ENCODE assay signal across 16 cellular contexts in genomic region chr18:69674921-69675405, GRCh38.
DNase-seq lines count a peak whose midpoint lies in the region; ATAC-seq and TF ChIP-seq lines count a peak whose summit lies in the region.
"Had no signal": no experiment of that assay in that cellular context is flagged by ENCODE, and none has a peak within 500 bp of the region (broad histone marks: within the 10 kb centered on the region; RNA-seq: fewer than 3 reads in every experiment).

No MANE protein-coding gene starts in this region.

- no peaks in the 10 kb centered on the region for H3F3A ChIP-seq in GM23338 (replicated peaks; ENCODE audit: low read depth)

- H3K27ac ChIP-seq in GM23338 (ENCODE audit: low read depth) (no peak overlapping the region), neuronal stem cell (replicated peaks; ENCODE audit: low read length) (no peak overlapping the region), dorsolateral prefrontal cortex (no peak overlapping the region)
- H3K27ac ChIP-seq: Peyer's patch, SJSA1 had no signal

- H3K9me3 ChIP-seq in neuronal stem cell (replicated peaks in 1 of 2; ENCODE audit: control insufficient read depth in 2 of 2, insufficient read depth in 1 of 2, low read depth in 1 of 2, low read length in 2 of 2), result no peaks in the 10 kb centered on the region
- H3K9me3 ChIP-seq: Peyer's patch, SJSA1 had no signal

- no peak overlapping the region for H4K91ac ChIP-seq in neuronal stem cell (ENCODE audit: low read depth, low read length, poor library complexity)

- no peak overlapping the region for H2BK120ac ChIP-seq in neuronal stem cell (ENCODE audit: low read depth, low read length)

- H3K9me3 Mint-ChIP-seq in GM23338 (no peaks in the 10 kb centered on the region), WTC11 (no peaks in the 10 kb centered on the region)

- no peaks in the 10 kb centered on the region for H3K27me3 ChIP-seq in GM23338 (ENCODE audit: insufficient read depth)
- no peaks in the 10 kb centered on the region for H3K27me3 ChIP-seq in neuronal stem cell (ENCODE audit: control insufficient read depth in 3 of 3, insufficient read depth in 3 of 3, low read depth in 1 of 3, low read length in 3 of 3)
- no peaks in the 10 kb centered on the region for H3K27me3 ChIP-seq in dorsolateral prefrontal cortex
- H3K27me3 ChIP-seq: Peyer's patch, SJSA1 had no signal

- H3K4me2 ChIP-seq in GM23338 (no peak overlapping the region), neuronal stem cell (ENCODE audit: insufficient read depth, low read length, poor library complexity, severe bottlenecking) (no peak overlapping the region)

- H4K20me1 ChIP-seq in GM23338 (replicated peaks; ENCODE audit: insufficient read depth), result no peaks in the 10 kb centered on the region

- DNase-seq in GM23338 (ENCODE audit: low spot score) (no peak), NCI-H146 (lab: John Stamatoyannopoulos, UW) (peak; percentile 59), WTC11 (ENCODE audit: low spot score) (no peak), neuronal stem cell (ENCODE audit: low spot score) (no peak), posterior cingulate gyrus (no peak), dorsolateral prefrontal cortex (no peak)
- DNase-seq: DND-41; NCI-H1694; NCI-H748 treated with DMSO at 0.1 percent for 48 hours; NK-92 treated with Interleukin-12 subunit alpha and Interleukin-12 subunit beta, amount 100 ng/mL, for 24 hours; Peyer's patch; T-helper 17 cell had no signal

- H3K27ac Mint-ChIP-seq in GM23338 (no peak overlapping the region), WTC11 (no peak overlapping the region)
- H3K27ac Mint-ChIP-seq: CD14-positive monocyte, T-helper 17 cell had no signal

- WGBS in neuronal stem cell (ENCODE audit: extremely low coverage in 2 of 2, insufficient read length in 2 of 2, insufficient replicate concordance in 1 of 2), 2 donors, result no CpG with 5 or more reads among the region's 3 CpGs

- intact Hi-C loops in posterior cingulate gyrus (cut with DNase I) (no loop called here), dorsolateral prefrontal cortex (cut with DNase I) (no loop called here)

- H3K14ac ChIP-seq in neuronal stem cell (ENCODE audit: low read length), result no peak overlapping the region

- H3K23ac ChIP-seq in neuronal stem cell (ENCODE audit: low read depth, low read length, poor library complexity), result no peak overlapping the region

- H3K27me3 Mint-ChIP-seq in GM23338 (ENCODE audit: insufficient read depth, low read depth, poor library complexity) (no peaks in the 10 kb centered on the region), WTC11 (ENCODE audit: low read depth) (no peaks in the 10 kb centered on the region)

- H3K36me3 ChIP-seq in GM23338 (ENCODE audit: insufficient read depth) (no peaks in the 10 kb centered on the region), neuronal stem cell (replicated peaks in 1 of 2; ENCODE audit: control insufficient read depth in 2 of 2, insufficient read depth in 2 of 2, low read length in 2 of 2) (no peaks in the 10 kb centered on the region)
- H3K36me3 ChIP-seq: Peyer's patch, SJSA1 had no signal

- ATAC-seq in GM23338 (no peak), WTC11 (peak; percentile 41), GM19035 (IDR thresholded peaks at IDR 0.05; ENCODE audit: unreplicated experiment) (no peak)
- ATAC-seq: K562, T-helper 17 cell had no signal

- H3K4me1 Mint-ChIP-seq in GM23338 (peaks cover 7% of the 10 kb centered on the region), WTC11 (peaks cover 20% of the 10 kb centered on the region)
- H3K4me1 Mint-ChIP-seq: CD14-positive monocyte had no signal

- no peaks in the 10 kb centered on the region for H3K79me2 ChIP-seq in GM23338 (replicated peaks; ENCODE audit: insufficient read depth)

- H3K18ac ChIP-seq in neuronal stem cell (ENCODE audit: low read length), result no peak overlapping the region

- H3K79me1 ChIP-seq in neuronal stem cell (ENCODE audit: low read depth, low read length), result no peaks in the 10 kb centered on the region

- POLR2A ChIA-PET in WTC11 (lab: Charles Lee), result no interaction called here

- H3K9me2 ChIP-seq in GM23338 (ENCODE audit: insufficient read depth), result no peaks in the 10 kb centered on the region

- H3K36me3 Mint-ChIP-seq in GM23338 (ENCODE audit: low read depth) (no peaks in the 10 kb centered on the region), WTC11 (no peaks in the 10 kb centered on the region)
- H3K36me3 Mint-ChIP-seq: CD14-positive monocyte had no signal

- H2BK12ac ChIP-seq in neuronal stem cell (ENCODE audit: low read length), result no peak overlapping the region

- H2BK15ac ChIP-seq in neuronal stem cell (ENCODE audit: low read length), result no peak overlapping the region

- no peak overlapping the region for H3K4ac ChIP-seq in neuronal stem cell (ENCODE audit: low read length)

- no peak overlapping the region for H3K4me3 ChIP-seq in GM23338
- no peak overlapping the region for H3K4me3 ChIP-seq in neuronal stem cell (ENCODE audit: low read length in 2 of 2)
- H3K4me3 ChIP-seq in dorsolateral prefrontal cortex, result no peak overlapping the region
- H3K4me3 ChIP-seq: K562, Peyer's patch, SJSA1 had no signal

- peak overlapping the region; percentile 47; the same call in 1 of the 2 replicates for H2AFZ ChIP-seq in GM23338
- H2AFZ ChIP-seq in neuronal stem cell (ENCODE audit: low read length), result peak overlapping the region; percentile 11

- no peak overlapping the region for H2BK5ac ChIP-seq in neuronal stem cell (ENCODE audit: low read length)

- H3K4me3 Mint-ChIP-seq in GM23338, result no peak overlapping the region
- H3K4me3 Mint-ChIP-seq in WTC11, result no peak overlapping the region
- H3K4me3 Mint-ChIP-seq: CD14-positive monocyte, T-helper 17 cell had no signal

- H4K8ac ChIP-seq in neuronal stem cell (ENCODE audit: low read depth, low read length), result no peak overlapping the region

- no peak overlapping the region for H2AK5ac ChIP-seq in neuronal stem cell (ENCODE audit: low read depth, low read length)

- H3K4me1 ChIP-seq in GM23338 (ENCODE audit: insufficient read depth) (no peaks in the 10 kb centered on the region), neuronal stem cell (ENCODE audit: control insufficient read depth in 2 of 2, insufficient read depth in 1 of 2, low read depth in 1 of 2, low read length in 2 of 2) (peaks cover 4 to 13% of the 10 kb centered on the region in 2 donors)
- H3K4me1 ChIP-seq: Peyer's patch, SJSA1 had no signal

- no peak for TF ChIP-seq CTCF in GM23338 (conservative IDR thresholded peaks at IDR 0.05; ENCODE audit: low read depth in 2 of 2)
- TF ChIP-seq CTCF in WTC11 (IDR thresholded peaks at IDR 0.05), result no peak
- TF ChIP-seq CTCF in dorsolateral prefrontal cortex (IDR thresholded peaks at IDR 0.05 in 54 of 56, conservative IDR thresholded peaks at IDR 0.05 in 2 of 56; ENCODE audit: low read depth in 1 of 56, partially characterized antibody in 56 of 56), result no peak

- CTCF ChIA-PET in WTC11 (lab: Charles Lee), result no interaction called here

- H3K9ac ChIP-seq in neuronal stem cell (ENCODE audit: low read depth, low read length, poor library complexity), result no peak overlapping the region

TF ChIP-seq in GM23338, 12 proteins besides CTCF, POLR2A, EP300 and RAD21 (continues in another document):
- TF ChIP-seq NANOG (IDR thresholded peaks at IDR 0.05; ENCODE audit: borderline replicate concordance), result no peak

TF ChIP-seq in WTC11, 78 proteins besides CTCF, POLR2A, EP300 and RAD21:
- TF ChIP-seq ETV6 (CRISPR knock-in tag; IDR thresholded peaks at IDR 0.05) (no peak), GTF2I (CRISPR knock-in tag; conservative IDR thresholded peaks at IDR 0.05) (no peak), GABPB1 (CRISPR knock-in tag; IDR thresholded peaks at IDR 0.05) (no peak), KAT7 (CRISPR knock-in tag; IDR thresholded peaks at IDR 0.05; ENCODE audit: borderline replicate concordance) (no peak), PRDM15 (CRISPR knock-in tag; IDR thresholded peaks at IDR 0.05) (no peak), IRF1 (CRISPR knock-in tag; IDR thresholded peaks at IDR 0.05) (no peak)
TF ChIP-seq in WTC11: peak in this region for 0.
